8 cellular contexts compared by ENCODE assay signal in genomic region chr3:173553635-173554280, GRCh38.
DNase-seq lines count a peak whose midpoint lies in the region; ATAC-seq and TF ChIP-seq lines count a peak whose summit lies in the region.

No MANE protein-coding gene starts in this region.

- peak; percentile 80 for TF ChIP-seq CTCF in astrocyte of the cerebellum (IDR thresholded peaks at IDR 0.05; ENCODE audit: low read depth, low read length, missing control alignments)

- intact Hi-C loops in left colon (cut with DNase I, micrococcal nuclease), result loop anchor here in 1 of 2 donors (5.0 kb wide), 1 partner anchor 181 kb away; no protein-coding TSS in a partner anchor

- no peak overlapping the region for H3K4me3 ChIP-seq in astrocyte of the cerebellum (ENCODE audit: low read depth, low read length)

- ATAC-seq in left colon (no peak), HG03432 (IDR thresholded peaks at IDR 0.05; ENCODE audit: unreplicated experiment) (no peak)

- in situ Hi-C loops in astrocyte of the cerebellum (cut with HindIII; ENCODE audit: low sequenced_read_pairs), result no loop called here

- DNase-seq in NCI-H1092 treated with DMSO at 0.1 percent for 48 hours (lab: John Stamatoyannopoulos, UW), result peak; percentile 42
- no peak for DNase-seq in NCI-H1092 (lab: John Stamatoyannopoulos, UW)
- DNase-seq in NCI-H1105 treated with DMSO at 0.1 percent for 48 hours (lab: John Stamatoyannopoulos, UW), result peak; percentile 76
- peak; percentile 38 for DNase-seq in astrocyte of the cerebellum (ENCODE audit: low read depth)
- peak; percentile 50 for DNase-seq in kidney glomerular epithelial cell (lab: John Stamatoyannopoulos, UW)
- no peak for DNase-seq in left colon
- no peak for DNase-seq in HK-2 (ENCODE audit: unreplicated experiment)

Comparison
In these comparisons a context has a peak if more than half of its experiments do, and no peak if none do; other contexts are left out.
1. DNase-seq: peak in NCI-H1092 treated with DMSO at 0.1 percent for 48 hours (single experiment), NCI-H1105 treated with DMSO at 0.1 percent for 48 hours (single experiment), astrocyte of the cerebellum (single experiment) and kidney glomerular epithelial cell (single experiment); none in NCI-H1092 (single experiment), left colon (0 of 2) and HK-2 (single experiment).